In genomic region chr4:54658321-54659093, GRCh38 we compare ENCODE assay signal across 8 cellular contexts. TPM values are rescaled to one million over a fixed set of nuclear protein-coding genes. Genes with fewer than 3 reads are reported as not detected.
DNase-seq lines count a peak whose midpoint lies in the region; ATAC-seq and TF ChIP-seq lines count a peak whose summit lies in the region.

No MANE protein-coding gene starts in this region.

- intact Hi-C loops in Calu3 (cut with micrococcal nuclease; ENCODE audit: unreplicated experiment) = no loop called here

- H3K36me3 ChIP-seq in muscle layer of colon (ENCODE audit: insufficient read depth, low read length) = no peaks in the 10 kb centered on the region
- no peaks in the 10 kb centered on the region for H3K36me3 ChIP-seq in thoracic aorta

- ATAC-seq in GM21529 (IDR thresholded peaks at IDR 0.05; ENCODE audit: unreplicated experiment) (peak; percentile 45), thoracic aorta (ENCODE audit: insufficient number of reproducible peaks, low FRiP score, low read depth) (peak; percentile 30), GM21619 (IDR thresholded peaks at IDR 0.05; ENCODE audit: unreplicated experiment) (no peak)

- DNase-seq in Calu3 = peak; percentile 54
- peak; percentile 29 for DNase-seq in NCI-H1694 (lab: John Stamatoyannopoulos, UW)
- peak; percentile 18 for DNase-seq in activated CD8-positive, alpha-beta memory T cell treated with anti-CD3 and anti-CD28 coated beads, Interleukin-2, amount 50 U/mL, for 4 hours
- DNase-seq in fibroblast of gingiva (ENCODE audit: low read depth) = peak; percentile 12
- DNase-seq in thoracic aorta (ENCODE audit: low spot score) = no peak

- H3K4me1 Mint-ChIP-seq in Calu3 (ENCODE audit: low read depth, unreplicated experiment) = peaks cover 9% of the 10 kb centered on the region

- no peak overlapping the region for H3K27ac Mint-ChIP-seq in Calu3 (ENCODE audit: unreplicated experiment)

- BruUV-seq in Calu3 (replicated peaks; lab: Mats Ljungman, UMichigan) = no TSS peak

- no peaks in the 10 kb centered on the region for H3K9me3 Mint-ChIP-seq in Calu3 (ENCODE audit: low read depth, unreplicated experiment)

- peaks cover 21 to 35% of the 10 kb centered on the region in 2 donors for H3K27me3 ChIP-seq in muscle layer of colon (ENCODE audit: control insufficient read depth in 1 of 2, insufficient read depth in 2 of 2, low read length in 2 of 2)
- no peaks in the 10 kb centered on the region for H3K27me3 ChIP-seq in thoracic aorta (replicated peaks; ENCODE audit: insufficient read depth)

- peaks cover 26% of the 10 kb centered on the region for H3K27me3 Mint-ChIP-seq in Calu3 (ENCODE audit: unreplicated experiment)

- H3K9ac ChIP-seq in muscle layer of colon (ENCODE audit: low read length) = no peak overlapping the region

- H3K4me3 ChIP-seq in muscle layer of colon (ENCODE audit: low read depth in 1 of 2, low read length in 2 of 2) = peak overlapping the region; percentile 39 to 46
- peak overlapping the region; percentile 82 for H3K4me3 ChIP-seq in thoracic aorta

- H3K4me1 ChIP-seq in muscle layer of colon (ENCODE audit: insufficient read depth, low read length) (peaks cover 9% of the 10 kb centered on the region), thoracic aorta (ENCODE audit: control insufficient read depth in 1 of 2, low read depth in 2 of 2) (peaks cover 7 to 16% of the 10 kb centered on the region in 2 donors)

- H3K27ac ChIP-seq in muscle layer of colon (ENCODE audit: low read depth, low read length) (no peak overlapping the region), thoracic aorta (peak overlapping the region; percentile 34 to 62)

- CTCF ChIA-PET in Calu3 (lab: Charles Lee) = interaction anchor here (1.2 kb wide), 1 partner anchor 303 kb away, joined by 3 read pairs; no protein-coding TSS in a partner anchor

- peaks cover 16% of the 10 kb centered on the region for H3K36me3 Mint-ChIP-seq in Calu3 (ENCODE audit: insufficient read depth, unreplicated experiment)

- H3K4me3 Mint-ChIP-seq in Calu3 (ENCODE audit: low read depth, unreplicated experiment) = peak overlapping the region; percentile 76

- no peaks in the 10 kb centered on the region for H3K9me3 ChIP-seq in muscle layer of colon (ENCODE audit: low read length)
- H3K9me3 ChIP-seq in thoracic aorta = no peaks in the 10 kb centered on the region

- TF ChIP-seq CTCF in Calu3 (IDR thresholded peaks at IDR 0.05; ENCODE audit: unreplicated experiment) = no peak
- TF ChIP-seq CTCF in thoracic aorta (IDR thresholded peaks at IDR 0.05) = peak; percentile 64

RNA-seq across cellular contexts. Expression of gene KIT, which starts 0.8 kb away (rescaled TPM):
- total RNA-seq in Calu3 (2022) (not detected in 2 replicates), thoracic aorta (10 to 100 TPM; 17.6 to 33.8 TPM)

Comparison
In these comparisons a context has a peak if more than half of its experiments do, and no peak if none do; other contexts are left out.
1. RNA of gene KIT, which starts 0.8 kb away (total RNA-seq): 17.6 to 33.8 TPM in thoracic aorta; not detected in Calu3; every median in the first group is over 10 times any median in the second.